19 cellular contexts compared by ENCODE assay signal in the genomic region with DNA sequence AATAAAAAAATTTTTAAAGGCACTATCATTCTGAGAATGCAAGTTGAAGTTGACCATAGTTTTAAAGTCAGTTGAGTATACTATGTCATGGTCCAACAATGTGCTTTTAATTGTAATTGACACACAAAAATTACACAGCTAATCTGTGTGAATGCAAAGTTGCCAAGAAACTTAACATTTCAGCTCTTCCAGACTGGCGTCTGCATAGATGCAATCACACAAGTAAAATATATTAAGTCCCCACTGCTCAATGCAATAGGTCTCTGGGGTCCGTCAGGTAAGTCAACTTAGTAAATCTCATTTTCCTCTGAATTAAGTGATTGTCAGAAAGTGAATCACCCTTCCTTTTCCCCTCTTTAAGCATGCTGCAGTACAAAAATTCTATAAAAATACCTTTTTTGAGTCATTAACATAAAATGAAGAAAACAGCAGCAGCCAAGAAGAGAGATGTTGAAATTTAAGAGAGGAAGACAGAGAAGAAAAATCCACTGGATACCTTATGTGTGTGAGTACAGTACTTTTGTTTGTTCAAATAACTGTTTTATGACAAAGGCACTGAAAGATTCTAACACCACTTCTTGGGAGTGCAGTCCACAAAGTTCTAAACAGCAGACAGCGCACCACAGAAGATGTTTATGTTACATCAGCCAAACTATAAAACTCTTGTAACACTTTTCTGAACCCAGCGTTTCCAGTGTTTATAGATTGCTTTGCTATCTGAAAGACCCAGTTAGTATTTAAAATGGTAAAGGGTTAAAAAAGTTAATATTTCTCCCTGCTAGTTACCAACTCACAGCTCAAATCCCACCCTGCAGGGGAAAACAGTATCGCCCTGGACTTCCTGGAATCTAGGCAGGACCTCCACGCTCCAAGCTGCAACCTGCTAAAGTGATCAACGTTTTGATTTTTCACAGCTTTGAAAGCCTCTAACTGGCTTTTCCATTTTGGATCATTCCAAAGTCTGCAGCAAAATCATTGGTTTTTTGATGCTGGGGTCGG. TPM values are rescaled to one million over a fixed set of nuclear protein-coding genes. Genes with fewer than 3 reads are reported as not detected.
DNase-seq lines count a peak whose midpoint lies in the region; ATAC-seq and TF ChIP-seq lines count a peak whose summit lies in the region.
"Had no signal": no experiment of that assay in that cellular context is flagged by ENCODE, and none has a peak within 500 bp of the region (broad histone marks: within the 10 kb centered on the region; RNA-seq: fewer than 3 reads in every experiment).

No MANE protein-coding gene starts in this region.

- peaks cover 66 to 78% (median 68%) of the 10 kb centered on the region in 3 donors for H3K4me1 ChIP-seq in skeletal muscle tissue (ENCODE audit: control insufficient read depth in 3 of 3, insufficient read depth in 3 of 3, low read length in 3 of 3)

- peak; percentile 38 for DNase-seq in AG10803 (ENCODE audit: low read depth)
- peak; percentile 27 for DNase-seq in SK-N-DZ (ENCODE audit: low spot score)
- DNase-seq in iris pigment epithelial cell (ENCODE audit: low read depth) = peak; percentile 78
- no peak for DNase-seq in stimulated activated CD4-positive, alpha-beta T cell treated with anti-CD3 and anti-CD28 coated beads, Interleukin-2, amount 100 ng/mL, for 48 hours
- no peak for DNase-seq in stimulated activated naive CD8-positive, alpha-beta T cell treated with anti-CD3 and anti-CD28 coated beads, Interleukin-15, amount 100 ng/mL, for 72 hours
- DNase-seq in hypothalamus (lab: John Stamatoyannopoulos, UW) = no peak
- DNase-seq: activated CD4-positive, alpha-beta T cell treated with anti-CD3 and anti-CD28 coated beads, Interleukin-2, amount 10 ng/mL, durations not matched to agents 7 days and 5 days; activated T-cell treated with anti-CD3 and anti-CD28 coated beads, Interleukin-2, amount 50 U/mL, for 1 hour; GF-D8; NCI-H2081 treated with DMSO at 0.1 percent for 48 hours; NCI-H526; PC-9; stimulated activated CD4-positive, alpha-beta T cell treated with anti-CD3 and anti-CD28 coated beads, Interleukin-2, amount 100 ng/mL, for 24 hours; uterus had no signal

- no peak for TF ChIP-seq CTCF in AG10803 (conservative IDR thresholded peaks at IDR 0.05; ENCODE audit: low read length)

- H3K27ac ChIP-seq in skeletal muscle tissue (ENCODE audit: low read depth, low read length) = no peak overlapping the region
- H3K27ac ChIP-seq: PC-9 had no signal

- H3K9me3 Mint-ChIP-seq in stimulated activated naive CD8-positive, alpha-beta T cell treated with anti-CD3 and anti-CD28 coated beads, Interleukin-15, amount 100 ng/mL, for 72 hours = no peaks in the 10 kb centered on the region
- H3K9me3 Mint-ChIP-seq: activated CD4-positive, alpha-beta T cell treated with anti-CD3 and anti-CD28 coated beads, Interleukin-2, amount 10 ng/mL, durations not matched to agents 7 days and 5 days; activated naive CD4-positive, alpha-beta T cell treated with anti-CD3 and anti-CD28 coated beads, Interleukin-2, amount 50 U/mL, for 72 hours; central memory CD8-positive, alpha-beta T cell had no signal

- peaks cover 7% of the 10 kb centered on the region for H3K4me1 Mint-ChIP-seq in stimulated activated naive CD8-positive, alpha-beta T cell treated with anti-CD3 and anti-CD28 coated beads, Interleukin-15, amount 100 ng/mL, for 72 hours

- H3K4me3 Mint-ChIP-seq in stimulated activated naive CD8-positive, alpha-beta T cell treated with anti-CD3 and anti-CD28 coated beads, Interleukin-15, amount 100 ng/mL, for 72 hours = no peak overlapping the region
- H3K4me3 Mint-ChIP-seq: activated CD4-positive, alpha-beta T cell treated with anti-CD3 and anti-CD28 coated beads, Interleukin-2, amount 10 ng/mL, durations not matched to agents 7 days and 5 days; central memory CD8-positive, alpha-beta T cell had no signal

- H3K27ac Mint-ChIP-seq in stimulated activated naive CD8-positive, alpha-beta T cell treated with anti-CD3 and anti-CD28 coated beads, Interleukin-15, amount 100 ng/mL, for 72 hours = no peak overlapping the region
- H3K27ac Mint-ChIP-seq: activated CD4-positive, alpha-beta T cell treated with anti-CD3 and anti-CD28 coated beads, Interleukin-2, amount 10 ng/mL, durations not matched to agents 7 days and 5 days; activated naive CD4-positive, alpha-beta T cell treated with anti-CD3 and anti-CD28 coated beads, Interleukin-2, amount 50 U/mL, for 72 hours had no signal

- no peaks in the 10 kb centered on the region for H3K9me3 ChIP-seq in skeletal muscle tissue (ENCODE audit: control insufficient read depth in 3 of 3, low read length in 3 of 3)
- H3K9me3 ChIP-seq: uterus had no signal

- no peak for ATAC-seq in stimulated activated naive CD8-positive, alpha-beta T cell treated with anti-CD3 and anti-CD28 coated beads, Interleukin-15, amount 100 ng/mL, for 72 hours
- ATAC-seq in HG02759 (IDR thresholded peaks at IDR 0.05; ENCODE audit: unreplicated experiment) = no peak
- ATAC-seq: activated naive CD4-positive, alpha-beta T cell treated with anti-CD3 and anti-CD28 coated beads, Interleukin-2, amount 50 U/mL, for 72 hours; HCT116 had no signal

- peaks cover 41% of the 10 kb centered on the region for H3K27me3 Mint-ChIP-seq in stimulated activated naive CD8-positive, alpha-beta T cell treated with anti-CD3 and anti-CD28 coated beads, Interleukin-15, amount 100 ng/mL, for 72 hours

- H3K27me3 ChIP-seq in skeletal muscle tissue (ENCODE audit: control insufficient read depth in 3 of 3, insufficient read depth in 3 of 3, low read length in 3 of 3) = no peaks in the 10 kb centered on the region
- H3K27me3 ChIP-seq: uterus had no signal

- H3K4me3 ChIP-seq in AG10803 (ENCODE audit: low read length) (no peak overlapping the region), skeletal muscle tissue (ENCODE audit: low read length in 3 of 3) (peak overlapping the region; percentile 1 to 89 (median 8))
- H3K4me3 ChIP-seq: PC-9, uterus had no signal

- peaks cover 20 to 39% (median 20%) of the 10 kb centered on the region in 3 donors for H3K36me3 ChIP-seq in skeletal muscle tissue (ENCODE audit: control insufficient read depth in 3 of 3, insufficient read depth in 3 of 3, low read length in 3 of 3)
- H3K36me3 ChIP-seq: uterus had no signal

- H3K9ac ChIP-seq in skeletal muscle tissue (ENCODE audit: low read depth in 1 of 3, low read length in 3 of 3) = no peak overlapping the region

RNA-seq across cellular contexts. Expression of a gene that starts 4.9 kb away (rescaled TPM):
- 3.6 and 5.8 TPM in 2 replicates for polyA plus RNA-seq in SK-N-DZ (2014; cell fraction: cytosol; rRNA removed)
- 2.8 and 3.4 TPM in 2 replicates for polyA plus RNA-seq in SK-N-DZ (2014; cell fraction: nucleus; rRNA removed)
- total RNA-seq in skeletal muscle tissue = 56.4 TPM

Comparison
In these comparisons a context has a peak if more than half of its experiments do, and no peak if none do; other contexts are left out.
1. DNase-seq: peak in AG10803 (single experiment), SK-N-DZ (single experiment) and iris pigment epithelial cell (single experiment); none in stimulated activated CD4-positive, alpha-beta T cell treated with anti-CD3 and anti-CD28 coated beads, Interleukin-2, amount 100 ng/mL, for 48 hours (0 of 2), stimulated activated naive CD8-positive, alpha-beta T cell treated with anti-CD3 and anti-CD28 coated beads, Interleukin-15, amount 100 ng/mL, for 72 hours (0 of 2) and hypothalamus (0 of 51).